ENCODE assay signal across 28 cellular contexts in genomic region chr5:5704352-5704751, GRCh38.
"Had no signal": no experiment of that assay in that cellular context is flagged by ENCODE, and none has a peak within 500 bp of the region (broad histone marks: within the 10 kb centered on the region; RNA-seq: fewer than 3 reads in every experiment).

No MANE protein-coding gene starts in this region.

- DNase-seq: natural killer cell; occipital lobe; ovary; posterior cingulate gyrus; psoas muscle; right cardiac atrium; spleen; stimulated activated CD4-positive, alpha-beta T cell treated with anti-CD3 and anti-CD28 coated beads, Interleukin-12 subunit alpha, Interleukin-12 subunit beta, amount 100 ng/mL, for 4 hours; stimulated activated CD4-positive, alpha-beta T cell treated with anti-CD3 and anti-CD28 coated beads, Interleukin-1b, Interleukin-23, amount 100 ng/mL, for 48 hours; stimulated activated CD4-positive, alpha-beta T cell treated with anti-CD3 and anti-CD28 coated beads, Interleukin-4, amount 100 ng/mL, for 1 hour; stimulated activated CD4-positive, alpha-beta T cell treated with anti-CD3 and anti-CD28 coated beads, Interleukin-4, amount 100 ng/mL, for 4 hours; stimulated activated CD8-positive, alpha-beta memory T cell treated with anti-CD3 and anti-CD28 coated beads, Interleukin-4, amount 100 ng/mL, for 48 hours; stimulated activated naive CD4-positive, alpha-beta T cell; stimulated activated naive CD8-positive, alpha-beta T cell treated with anti-CD3 and anti-CD28 coated beads, Interleukin-15, amount 100 ng/mL, for 72 hours; stimulated activated naive CD8-positive, alpha-beta T cell treated with anti-CD3 and anti-CD28 coated beads, Interleukin-15, Interleukin-2, amounts not matched to agents 100 U/mL and 50 U/mL, for 24 hours; substantia nigra; testis; tibial artery; transverse colon; upper lobe of right lung; uterus had no signal

- H3K79me2 ChIP-seq: parathyroid adenoma had no signal

- H3K9ac ChIP-seq: neural progenitor cell, parathyroid adenoma had no signal

- H3K36me3 ChIP-seq: neural progenitor cell, ovary, spleen, suprapubic skin, tibial artery, transverse colon, upper lobe of right lung, uterus had no signal

- H2AFZ ChIP-seq: neural progenitor cell had no signal

- H3K4me1 ChIP-seq: parathyroid adenoma, psoas muscle, spleen, suprapubic skin, testis, tibial artery, transverse colon, upper lobe of right lung, uterus had no signal

- H3K27ac ChIP-seq: neural progenitor cell, ovary, parathyroid adenoma, psoas muscle, skin epidermis, suprapubic skin, testis, tibial artery, transverse colon, upper lobe of right lung, uterus had no signal

- H3K4me2 ChIP-seq: neural progenitor cell, smooth muscle cell had no signal

- H3K4me3 ChIP-seq: neural progenitor cell, ovary, psoas muscle, skin epidermis, smooth muscle cell, spleen, suprapubic skin, testis, tibial artery, transverse colon, upper lobe of right lung, uterus had no signal

- ATAC-seq: natural killer cell; psoas muscle; right cardiac atrium; sciatic nerve; stimulated activated memory B cell treated with anti-CD40 and anti-IgM and Interleukin-4, amounts not matched to agents 10 μg/mL and 1 μg/mL and 100 μg/mL, for 72 hours; stimulated activated naive CD8-positive, alpha-beta T cell treated with anti-CD3 and anti-CD28 coated beads, Interleukin-15, amount 100 ng/mL, for 72 hours; stimulated activated naive CD8-positive, alpha-beta T cell treated with anti-CD3 and anti-CD28 coated beads, Interleukin-15, Interleukin-2, amounts not matched to agents 100 U/mL and 50 U/mL, for 24 hours had no signal

- H3K9me3 ChIP-seq: ovary, psoas muscle, suprapubic skin, testis, tibial artery, transverse colon, upper lobe of right lung, uterus had no signal

- H3K27me3 ChIP-seq: neural progenitor cell, ovary, spleen, testis, tibial artery, transverse colon, upper lobe of right lung, uterus had no signal
